ENCODE assay signal across 2 cellular contexts in the genomic region with DNA sequence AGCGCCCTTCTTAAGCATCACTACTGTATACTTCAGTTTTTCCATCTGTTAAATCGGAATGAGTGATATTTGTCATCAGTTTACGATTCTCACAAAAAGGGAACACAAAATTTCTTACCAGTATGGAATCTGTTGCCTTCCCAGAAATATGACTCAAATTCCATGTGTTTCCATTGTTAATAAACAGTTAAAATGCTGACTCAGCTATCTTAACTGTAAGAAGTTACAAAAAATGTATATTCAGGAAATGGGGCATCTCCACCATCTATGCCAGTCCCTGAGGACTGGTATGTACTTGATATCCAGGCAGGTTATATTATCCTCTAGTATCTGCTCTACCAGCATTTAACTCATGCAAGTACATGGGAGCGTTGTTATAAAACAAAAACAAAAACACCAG.
TF ChIP-seq lines count a peak whose summit lies in the region.

No MANE protein-coding gene starts in this region.

TF ChIP-seq in A549, 52 proteins besides CTCF, POLR2A, EP300 and RAD21:
- TF ChIP-seq JUN (IDR thresholded peaks at IDR 0.05) = no peak
- TF ChIP-seq MAFK (IDR thresholded peaks at IDR 0.05; ENCODE audit: partially characterized antibody) = peak; percentile 99

TF ChIP-seq in IMR-90, 13 proteins besides CTCF, POLR2A, EP300 and RAD21:
- TF ChIP-seq RCOR1 (IDR thresholded peaks at IDR 0.05; ENCODE audit: insufficient replicate concordance, low read length) (no peak), MAFK (IDR thresholded peaks at IDR 0.05; ENCODE audit: low read depth, low read length) (peak; percentile 100)
